Comparison of ENCODE assay signal across 2 cellular contexts in the genomic region with DNA sequence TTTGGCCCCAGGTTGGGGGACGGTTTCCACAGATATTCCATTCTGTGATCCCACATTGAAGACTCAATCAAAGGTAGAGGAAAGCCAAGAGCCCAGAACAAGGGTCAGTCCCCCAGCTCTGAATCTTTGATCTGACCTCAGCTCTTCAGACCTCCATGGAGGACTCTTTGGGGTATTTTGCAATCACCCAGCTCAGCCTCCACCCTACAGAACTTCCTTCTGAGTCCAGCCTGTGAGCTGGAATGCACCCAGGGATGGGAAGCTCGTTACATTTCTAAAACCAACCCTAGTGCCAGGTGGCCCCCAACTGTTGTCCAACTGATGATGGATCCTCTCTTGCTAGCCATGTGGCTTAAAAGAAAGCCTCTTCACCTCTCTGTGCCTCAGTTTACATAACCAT.
TF ChIP-seq lines count a peak whose summit lies in the region.

No MANE protein-coding gene starts in this region.

TF ChIP-seq in H1, 55 proteins besides CTCF, POLR2A, EP300 and RAD21 (continued from another document):
- TF ChIP-seq, protein P1, sequence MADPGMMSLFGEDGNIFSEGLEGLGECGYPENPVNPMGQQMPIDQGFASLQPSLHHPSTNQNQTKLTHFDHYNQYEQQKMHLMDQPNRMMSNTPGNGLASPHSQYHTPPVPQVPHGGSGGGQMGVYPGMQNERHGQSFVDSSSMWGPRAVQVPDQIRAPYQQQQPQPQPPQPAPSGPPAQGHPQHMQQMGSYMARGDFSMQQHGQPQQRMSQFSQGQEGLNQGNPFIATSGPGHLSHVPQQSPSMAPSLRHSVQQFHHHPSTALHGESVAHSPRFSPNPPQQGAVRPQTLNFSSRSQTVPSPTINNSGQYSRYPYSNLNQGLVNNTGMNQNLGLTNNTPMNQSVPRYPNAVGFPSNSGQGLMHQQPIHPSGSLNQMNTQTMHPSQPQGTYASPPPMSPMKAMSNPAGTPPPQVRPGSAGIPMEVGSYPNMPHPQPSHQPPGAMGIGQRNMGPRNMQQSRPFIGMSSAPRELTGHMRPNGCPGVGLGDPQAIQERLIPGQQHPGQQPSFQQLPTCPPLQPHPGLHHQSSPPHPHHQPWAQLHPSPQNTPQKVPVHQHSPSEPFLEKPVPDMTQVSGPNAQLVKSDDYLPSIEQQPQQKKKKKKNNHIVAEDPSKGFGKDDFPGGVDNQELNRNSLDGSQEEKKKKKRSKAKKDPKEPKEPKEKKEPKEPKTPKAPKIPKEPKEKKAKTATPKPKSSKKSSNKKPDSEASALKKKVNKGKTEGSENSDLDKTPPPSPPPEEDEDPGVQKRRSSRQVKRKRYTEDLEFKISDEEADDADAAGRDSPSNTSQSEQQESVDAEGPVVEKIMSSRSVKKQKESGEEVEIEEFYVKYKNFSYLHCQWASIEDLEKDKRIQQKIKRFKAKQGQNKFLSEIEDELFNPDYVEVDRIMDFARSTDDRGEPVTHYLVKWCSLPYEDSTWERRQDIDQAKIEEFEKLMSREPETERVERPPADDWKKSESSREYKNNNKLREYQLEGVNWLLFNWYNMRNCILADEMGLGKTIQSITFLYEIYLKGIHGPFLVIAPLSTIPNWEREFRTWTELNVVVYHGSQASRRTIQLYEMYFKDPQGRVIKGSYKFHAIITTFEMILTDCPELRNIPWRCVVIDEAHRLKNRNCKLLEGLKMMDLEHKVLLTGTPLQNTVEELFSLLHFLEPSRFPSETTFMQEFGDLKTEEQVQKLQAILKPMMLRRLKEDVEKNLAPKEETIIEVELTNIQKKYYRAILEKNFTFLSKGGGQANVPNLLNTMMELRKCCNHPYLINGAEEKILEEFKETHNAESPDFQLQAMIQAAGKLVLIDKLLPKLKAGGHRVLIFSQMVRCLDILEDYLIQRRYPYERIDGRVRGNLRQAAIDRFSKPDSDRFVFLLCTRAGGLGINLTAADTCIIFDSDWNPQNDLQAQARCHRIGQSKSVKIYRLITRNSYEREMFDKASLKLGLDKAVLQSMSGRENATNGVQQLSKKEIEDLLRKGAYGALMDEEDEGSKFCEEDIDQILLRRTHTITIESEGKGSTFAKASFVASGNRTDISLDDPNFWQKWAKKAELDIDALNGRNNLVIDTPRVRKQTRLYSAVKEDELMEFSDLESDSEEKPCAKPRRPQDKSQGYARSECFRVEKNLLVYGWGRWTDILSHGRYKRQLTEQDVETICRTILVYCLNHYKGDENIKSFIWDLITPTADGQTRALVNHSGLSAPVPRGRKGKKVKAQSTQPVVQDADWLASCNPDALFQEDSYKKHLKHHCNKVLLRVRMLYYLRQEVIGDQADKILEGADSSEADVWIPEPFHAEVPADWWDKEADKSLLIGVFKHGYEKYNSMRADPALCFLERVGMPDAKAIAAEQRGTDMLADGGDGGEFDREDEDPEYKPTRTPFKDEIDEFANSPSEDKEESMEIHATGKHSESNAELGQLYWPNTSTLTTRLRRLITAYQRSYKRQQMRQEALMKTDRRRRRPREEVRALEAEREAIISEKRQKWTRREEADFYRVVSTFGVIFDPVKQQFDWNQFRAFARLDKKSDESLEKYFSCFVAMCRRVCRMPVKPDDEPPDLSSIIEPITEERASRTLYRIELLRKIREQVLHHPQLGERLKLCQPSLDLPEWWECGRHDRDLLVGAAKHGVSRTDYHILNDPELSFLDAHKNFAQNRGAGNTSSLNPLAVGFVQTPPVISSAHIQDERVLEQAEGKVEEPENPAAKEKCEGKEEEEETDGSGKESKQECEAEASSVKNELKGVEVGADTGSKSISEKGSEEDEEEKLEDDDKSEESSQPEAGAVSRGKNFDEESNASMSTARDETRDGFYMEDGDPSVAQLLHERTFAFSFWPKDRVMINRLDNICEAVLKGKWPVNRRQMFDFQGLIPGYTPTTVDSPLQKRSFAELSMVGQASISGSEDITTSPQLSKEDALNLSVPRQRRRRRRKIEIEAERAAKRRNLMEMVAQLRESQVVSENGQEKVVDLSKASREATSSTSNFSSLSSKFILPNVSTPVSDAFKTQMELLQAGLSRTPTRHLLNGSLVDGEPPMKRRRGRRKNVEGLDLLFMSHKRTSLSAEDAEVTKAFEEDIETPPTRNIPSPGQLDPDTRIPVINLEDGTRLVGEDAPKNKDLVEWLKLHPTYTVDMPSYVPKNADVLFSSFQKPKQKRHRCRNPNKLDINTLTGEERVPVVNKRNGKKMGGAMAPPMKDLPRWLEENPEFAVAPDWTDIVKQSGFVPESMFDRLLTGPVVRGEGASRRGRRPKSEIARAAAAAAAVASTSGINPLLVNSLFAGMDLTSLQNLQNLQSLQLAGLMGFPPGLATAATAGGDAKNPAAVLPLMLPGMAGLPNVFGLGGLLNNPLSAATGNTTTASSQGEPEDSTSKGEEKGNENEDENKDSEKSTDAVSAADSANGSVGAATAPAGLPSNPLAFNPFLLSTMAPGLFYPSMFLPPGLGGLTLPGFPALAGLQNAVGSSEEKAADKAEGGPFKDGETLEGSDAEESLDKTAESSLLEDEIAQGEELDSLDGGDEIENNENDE (IDR thresholded peaks at IDR 0.05; ENCODE audit: insufficient replicate concordance, low read length): no peak
- TF ChIP-seq JUN (IDR thresholded peaks at IDR 0.05; ENCODE audit: low read depth, low read length): no peak

TF ChIP-seq in SK-N-SH treated with all-trans-retinoic acid at 6 μM for 48 hours, 23 proteins besides CTCF, POLR2A, EP300 and RAD21 (continued from another document):
- TF ChIP-seq ZNF8 (CRISPR knock-in tag; IDR thresholded peaks at IDR 0.05) (no peak), ZC3H10 (CRISPR knock-in tag; IDR thresholded peaks at IDR 0.05) (no peak), TOX (CRISPR knock-in tag; IDR thresholded peaks at IDR 0.05; ENCODE audit: borderline replicate concordance) (no peak)
